Comparison of ENCODE assay signal across 8 cellular contexts in genomic region chr7:127393370-127394058, GRCh38. TPM values are rescaled to one million over a fixed set of nuclear protein-coding genes. Genes with fewer than 3 reads are reported as not detected.
DNase-seq lines count a peak whose midpoint lies in the region; ATAC-seq and TF ChIP-seq lines count a peak whose summit lies in the region.

No MANE protein-coding gene starts in this region.

- peak overlapping the region; percentile 92 to 100 (median 97) for H3K4me3 Mint-ChIP-seq in CD8-positive, alpha-beta memory T cell
- peak overlapping the region; percentile 85 for H3K4me3 Mint-ChIP-seq in activated naive CD8-positive, alpha-beta T cell treated with anti-CD3 and anti-CD28 coated beads for 36 hours

- DNase-seq in CD8-positive, alpha-beta memory T cell = no peak
- no peak for DNase-seq in activated naive CD8-positive, alpha-beta T cell treated with anti-CD3 and anti-CD28 coated beads for 36 hours
- DNase-seq in spleen (peak; percentile 78), GM10248 (ENCODE audit: extremely low spot score) (no peak)
- no peak for DNase-seq in stimulated activated CD4-positive, alpha-beta T cell treated with anti-CD3 and anti-CD28 coated beads, Interleukin-1b, Interleukin-23, amount 100 ng/mL, for 48 hours

- H4K20me1 ChIP-seq in KMS-11 (ENCODE audit: insufficient read depth) = no peaks in the 10 kb centered on the region

- CTCF ChIA-PET in CD8-positive, alpha-beta memory T cell (lab: Charles Lee) = interaction anchor here (1.2 to 3.7 kb wide), 5 partner anchors 12 to 54 kb away, joined by 3 to 32 read pairs (median 7); no protein-coding TSS in a partner anchor
- CTCF ChIA-PET in GM10248 (lab: Yijun Ruan, JAX) = interaction anchor here (1.2 to 3.8 kb wide), 4 partner anchors 10 to 54 kb away, joined by 5 to 15 read pairs (median 8); no protein-coding TSS in a partner anchor

- peak overlapping the region; percentile 97 for H2AFZ ChIP-seq in KMS-11 (ENCODE audit: low read depth)

- peak overlapping the region; percentile 77 for H3K4me2 ChIP-seq in KMS-11

- TF ChIP-seq CTCF in KMS-11 (conservative IDR thresholded peaks at IDR 0.05; ENCODE audit: low read depth, low read length) (no peak), spleen (IDR thresholded peaks at IDR 0.05 in 8 of 11, conservative IDR thresholded peaks at IDR 0.05 in 3 of 11) (no peak), GM10248 (IDR thresholded peaks at IDR 0.05; ENCODE audit: control extremely low read depth, extremely low read depth, low read depth, missing control alignments) (no peak)

- TF ChIP-seq POLR2A in spleen (IDR thresholded peaks at IDR 0.05) = no peak

- peaks cover 1% of the 10 kb centered on the region for H3K36me3 ChIP-seq in CD8-positive, alpha-beta memory T cell (ENCODE audit: insufficient read depth, low read length)
- H3K36me3 ChIP-seq in KMS-11 (ENCODE audit: insufficient read depth) (no peaks in the 10 kb centered on the region), iPS-15b (ENCODE audit: control insufficient read depth, insufficient read depth, low read length) (no peaks in the 10 kb centered on the region), spleen (peaks cover 0 to 21% (median 8%) of the 10 kb centered on the region in 6 donors)

- H3K9me3 ChIP-seq in CD8-positive, alpha-beta memory T cell (ENCODE audit: low read length) = no peaks in the 10 kb centered on the region
- H3K9me3 ChIP-seq in iPS-15b (ENCODE audit: control insufficient read depth, insufficient read depth, low read length) (no peaks in the 10 kb centered on the region), spleen (no peaks in the 10 kb centered on the region)

- POLR2A ChIA-PET in CD8-positive, alpha-beta memory T cell (lab: Charles Lee) = interaction anchor here (0.8 to 2.7 kb wide), 5 partner anchors 8 to 24 kb away, joined by 3 to 21 read pairs (median 6); no protein-coding TSS in a partner anchor
- POLR2A ChIA-PET in GM10248 (lab: Yijun Ruan, JAX) = interaction anchor here (1.1 kb wide), 1 partner anchor 11 kb away, joined by 3 read pairs; no protein-coding TSS in a partner anchor

- H3K4me1 ChIP-seq in CD8-positive, alpha-beta memory T cell (ENCODE audit: insufficient read depth, low read length) = peaks cover 38% of the 10 kb centered on the region
- peaks cover 43% of the 10 kb centered on the region for H3K4me1 ChIP-seq in KMS-11 (ENCODE audit: low read depth, poor library complexity, severe bottlenecking)
- no peaks in the 10 kb centered on the region for H3K4me1 ChIP-seq in iPS-15b (ENCODE audit: control insufficient read depth, insufficient read depth, low read length)
- H3K4me1 ChIP-seq in spleen = peaks cover 22 to 57% (median 42%) of the 10 kb centered on the region in 6 donors

- peak overlapping the region; percentile 96; the same call in 1 of the 2 replicates for H3K9ac ChIP-seq in KMS-11
- H3K9ac ChIP-seq in iPS-15b (ENCODE audit: low read depth, low read length) = no peak overlapping the region

- no peaks in the 10 kb centered on the region for H3K9me3 Mint-ChIP-seq in CD8-positive, alpha-beta memory T cell
- peaks cover 9% of the 10 kb centered on the region for H3K9me3 Mint-ChIP-seq in activated naive CD8-positive, alpha-beta T cell treated with anti-CD3 and anti-CD28 coated beads for 36 hours

- H3K27ac ChIP-seq in CD8-positive, alpha-beta memory T cell (ENCODE audit: low read depth, low read length) = peak overlapping the region; percentile 99
- no peak overlapping the region for H3K27ac ChIP-seq in KMS-11
- H3K27ac ChIP-seq in spleen = peak overlapping the region; percentile 94 to 99 (median 98)

- peaks cover 0 to 30% (median 12%) of the 10 kb centered on the region in 3 donors for H3K36me3 Mint-ChIP-seq in CD8-positive, alpha-beta memory T cell
- peaks cover 27% of the 10 kb centered on the region for H3K36me3 Mint-ChIP-seq in activated naive CD8-positive, alpha-beta T cell treated with anti-CD3 and anti-CD28 coated beads for 36 hours

- H3K79me2 ChIP-seq in KMS-11 (ENCODE audit: insufficient read depth, low read depth) = peaks cover 31% of the 10 kb centered on the region

- H3K27me3 ChIP-seq in CD8-positive, alpha-beta memory T cell (ENCODE audit: insufficient read depth, low read length, poor library complexity, severe bottlenecking) = no peaks in the 10 kb centered on the region
- no peaks in the 10 kb centered on the region for H3K27me3 ChIP-seq in KMS-11 (ENCODE audit: insufficient read depth, low read depth)
- H3K27me3 ChIP-seq in iPS-15b (ENCODE audit: control insufficient read depth, insufficient read depth, low read length) = peaks cover 52% of the 10 kb centered on the region
- H3K27me3 ChIP-seq in spleen (replicated peaks in 1 of 7) = no peaks in the 10 kb centered on the region

- H3K4me3 ChIP-seq in CD8-positive, alpha-beta memory T cell (ENCODE audit: low read length) = peak overlapping the region; percentile 95
- H3K4me3 ChIP-seq in KMS-11 (IDR thresholded peaks at IDR 0.05; ENCODE audit: insufficient read depth, low read depth, low read length) (peak overlapping the region; percentile 76), iPS-15b (ENCODE audit: low read depth, low read length) (peak overlapping the region; percentile 76), spleen (peak overlapping the region; percentile 62 to 99 (median 90))

- H3K27me3 Mint-ChIP-seq in CD8-positive, alpha-beta memory T cell = peaks cover 0 to 11% of the 10 kb centered on the region in 2 donors
- no peaks in the 10 kb centered on the region for H3K27me3 Mint-ChIP-seq in activated naive CD8-positive, alpha-beta T cell treated with anti-CD3 and anti-CD28 coated beads for 36 hours

- WGBS in spleen, 5 donors = 8 to 15% (median 10%) methylated on average over 28 of the region's 28 CpGs

- no peak for ATAC-seq in HG03469 (IDR thresholded peaks at IDR 0.05; ENCODE audit: unreplicated experiment)

- peaks cover 44 to 51% (median 48%) of the 10 kb centered on the region in 3 donors for H3K4me1 Mint-ChIP-seq in CD8-positive, alpha-beta memory T cell
- peaks cover 46% of the 10 kb centered on the region for H3K4me1 Mint-ChIP-seq in activated naive CD8-positive, alpha-beta T cell treated with anti-CD3 and anti-CD28 coated beads for 36 hours

- H3K27ac Mint-ChIP-seq in CD8-positive, alpha-beta memory T cell = peak overlapping the region; percentile 92 to 98 (median 97)
- H3K27ac Mint-ChIP-seq in activated naive CD8-positive, alpha-beta T cell treated with anti-CD3 and anti-CD28 coated beads for 36 hours = peak overlapping the region; percentile 93

- intact Hi-C loops in spleen (cut with DNase I; ENCODE audit: low total_unique reads) = loop anchor here (10.0 kb wide), 1 partner anchor 191 kb away; the partner anchor contains the start of genes ARF5 and GCC1

RNA-seq across cellular contexts. Expression of gene ZNF800, which starts 1.0 kb away (rescaled TPM):
- 10 to 100 TPM; 43.8 TPM for total RNA-seq in CD8-positive, alpha-beta memory T cell
- polyA plus RNA-seq in CD8-positive, alpha-beta memory T cell = 51.5 TPM
- 10 to 100 TPM; 32.1 to 34.2 TPM for total RNA-seq in activated naive CD8-positive, alpha-beta T cell treated with anti-CD3 and anti-CD28 coated beads for 36 hours
- 10 to 100 TPM; 39.0 to 54.0 (median 45.2) TPM for total RNA-seq in spleen
- 10 to 100 TPM in 2 of 3 donors, 1 to 10 TPM in 1; 8.8 to 11.5 (median 10.5) TPM for polyA plus RNA-seq in spleen
